ENCODE assay signal across 8 cellular contexts in genomic region chr2:58427572-58428285, GRCh38.
DNase-seq lines count a peak whose midpoint lies in the region; ATAC-seq and TF ChIP-seq lines count a peak whose summit lies in the region.

No MANE protein-coding gene starts in this region.

- no peaks in the 10 kb centered on the region for H4K20me1 ChIP-seq in GM23338 (replicated peaks; ENCODE audit: insufficient read depth)

- H3K27ac ChIP-seq in GM23338 (ENCODE audit: low read depth) (peak overlapping the region; percentile 100), RWPE2 (ENCODE audit: poor library complexity, severe bottlenecking) (no peak overlapping the region), muscle layer of duodenum (ENCODE audit: low read length) (no peak overlapping the region)

- H3K4me1 ChIP-seq in GM23338 (ENCODE audit: insufficient read depth) (peaks cover 19% of the 10 kb centered on the region), RWPE2 (ENCODE audit: insufficient read depth, poor library complexity, severe bottlenecking) (no peaks in the 10 kb centered on the region), muscle layer of duodenum (ENCODE audit: control insufficient read depth in 1 of 2, insufficient read depth in 2 of 2, low read length in 2 of 2) (peaks cover 0 to 19% of the 10 kb centered on the region in 2 donors)

- no peaks in the 10 kb centered on the region for H3K27me3 ChIP-seq in GM23338 (ENCODE audit: insufficient read depth)
- peaks cover 26% of the 10 kb centered on the region for H3K27me3 ChIP-seq in RWPE2 (ENCODE audit: insufficient read depth, poor library complexity, severe bottlenecking)
- no peaks in the 10 kb centered on the region for H3K27me3 ChIP-seq in muscle layer of duodenum (ENCODE audit: low read depth, low read length)

- ATAC-seq in GM23338, result peak; percentile 13
- peak; percentile 50; the same call in 2 of the 3 replicates for ATAC-seq in RWPE2 (ENCODE audit: low read depth)
- no peak for ATAC-seq in HG03175 (IDR thresholded peaks at IDR 0.05; ENCODE audit: unreplicated experiment)

- H3K9me3 Mint-ChIP-seq in CD14-positive monocyte (peaks cover 0 to 4% (median 0%) of the 10 kb centered on the region in 7 donors), GM23338 (no peaks in the 10 kb centered on the region), endothelial cell (ENCODE audit: unreplicated experiment) (no peaks in the 10 kb centered on the region)

- H3K4me3 ChIP-seq in GM23338, result peak overlapping the region; percentile 82
- peak overlapping the region; percentile 36 for H3K4me3 ChIP-seq in RWPE2 (ENCODE audit: severe bottlenecking)
- H3K4me3 ChIP-seq in muscle layer of duodenum (ENCODE audit: low read depth in 1 of 2, low read length in 2 of 2), result peak overlapping the region; percentile 62 to 81

- no peaks in the 10 kb centered on the region for H3K36me3 ChIP-seq in GM23338 (ENCODE audit: insufficient read depth)
- H3K36me3 ChIP-seq in RWPE2 (ENCODE audit: low read depth), result no peaks in the 10 kb centered on the region
- no peaks in the 10 kb centered on the region for H3K36me3 ChIP-seq in muscle layer of duodenum (ENCODE audit: control insufficient read depth in 1 of 2, insufficient read depth in 2 of 2, low read length in 2 of 2)

- H3K36me3 Mint-ChIP-seq in CD14-positive monocyte, result no peaks in the 10 kb centered on the region
- H3K36me3 Mint-ChIP-seq in GM23338 (ENCODE audit: low read depth), result peaks cover 7% of the 10 kb centered on the region; the same call in 1 of the 3 replicates
- no peaks in the 10 kb centered on the region for H3K36me3 Mint-ChIP-seq in endothelial cell (ENCODE audit: low read depth, unreplicated experiment)

- H3K27me3 Mint-ChIP-seq in CD14-positive monocyte (ENCODE audit: low read depth in 3 of 3) (peaks cover 22 to 27% (median 27%) of the 10 kb centered on the region in 3 donors), GM23338 (ENCODE audit: insufficient read depth, low read depth, poor library complexity) (peaks cover 11% of the 10 kb centered on the region), endothelial cell (ENCODE audit: unreplicated experiment) (peaks cover 3% of the 10 kb centered on the region)

- H3K4me1 Mint-ChIP-seq in CD14-positive monocyte (peaks cover 12% of the 10 kb centered on the region), GM23338 (peaks cover 28% of the 10 kb centered on the region), endothelial cell (ENCODE audit: unreplicated experiment) (peaks cover 6% of the 10 kb centered on the region)

- peaks cover 6% of the 10 kb centered on the region for H3K79me2 ChIP-seq in GM23338 (replicated peaks; ENCODE audit: insufficient read depth)

- DNase-seq in CD14-positive monocyte (ENCODE audit: low spot score), result no peak
- DNase-seq in GM23338 (ENCODE audit: low spot score), result peak; percentile 69
- DNase-seq in RWPE2 (ENCODE audit: low spot score), result no peak
- peak; percentile 53 for DNase-seq in endothelial cell (ENCODE audit: low spot score)
- DNase-seq in cerebellar nuclear complex (lab: John Stamatoyannopoulos, UW), result no peak
- DNase-seq in cerebellar cortex (ENCODE audit: low spot score), result no peak

- no peaks in the 10 kb centered on the region for H3K9me2 ChIP-seq in GM23338 (ENCODE audit: insufficient read depth)

- intact Hi-C loops in CD14-positive monocyte (cut with micrococcal nuclease), result no loop called here

- TF ChIP-seq CTCF in CD14-positive monocyte (IDR thresholded peaks at IDR 0.05) (no peak), GM23338 (conservative IDR thresholded peaks at IDR 0.05; ENCODE audit: low read depth in 2 of 2) (no peak), RWPE2 (IDR thresholded peaks at IDR 0.05; ENCODE audit: poor library complexity, severe bottlenecking) (no peak), endothelial cell (IDR thresholded peaks at IDR 0.05; ENCODE audit: unreplicated experiment) (no peak)

- H3K27ac Mint-ChIP-seq in CD14-positive monocyte (no peak overlapping the region), GM23338 (peak overlapping the region; percentile 99), endothelial cell (ENCODE audit: unreplicated experiment) (peak overlapping the region; percentile 93)

- H3K4me3 Mint-ChIP-seq in CD14-positive monocyte (peak overlapping the region; percentile 76 to 92), GM23338 (peak overlapping the region; percentile 93), endothelial cell (ENCODE audit: unreplicated experiment) (peak overlapping the region; percentile 95)

- H3K9me3 ChIP-seq in RWPE2 (ENCODE audit: severe bottlenecking), result no peaks in the 10 kb centered on the region
- H3K9me3 ChIP-seq in muscle layer of duodenum (ENCODE audit: control insufficient read depth in 1 of 2, low read length in 2 of 2), result no peaks in the 10 kb centered on the region

- peak overlapping the region; percentile 82 for H3K4me2 ChIP-seq in GM23338

- H3F3A ChIP-seq in GM23338 (replicated peaks; ENCODE audit: low read depth), result 0 out of 2 replicates have a peak, but pooled peaks cover 3% of the 10 kb centered on the region

- H2AFZ ChIP-seq in GM23338, result no peak overlapping the region; the same call in 1 of the 2 replicates

TF ChIP-seq in GM23338, 12 proteins besides CTCF, POLR2A, EP300 and RAD21:
- no peak for TF ChIP-seq EZH2 (IDR thresholded peaks at IDR 0.05; ENCODE audit: low read depth, unreplicated experiment)
- peak; percentile 28; the same call in 1 of the 2 replicates for TF ChIP-seq POLR2AphosphoS5 (IDR thresholded peaks at IDR 0.05; ENCODE audit: low read depth)
- TF ChIP-seq NANOG (IDR thresholded peaks at IDR 0.05; ENCODE audit: borderline replicate concordance), result no peak
- no peak for TF ChIP-seq EZH2phosphoT487 (IDR thresholded peaks at IDR 0.05; ENCODE audit: unreplicated experiment)
TF ChIP-seq in GM23338: peak in this region for 1.

Comparison
In these comparisons a context has a peak if more than half of its experiments do, and no peak if none do; other contexts are left out.
1. DNase-seq: peak in GM23338 (single experiment) and endothelial cell (single experiment); none in CD14-positive monocyte (single experiment), RWPE2 (single experiment), cerebellar nuclear complex (0 of 2) and cerebellar cortex (single experiment).
2. H3K27ac Mint-ChIP-seq: peak in GM23338 (single experiment) and endothelial cell (single experiment); none in CD14-positive monocyte (0 of 7).
3. Peak in every context shown above with its lines, with median percentiles within 50 percentile points of each other: H3K4me3 Mint-ChIP-seq and H3K4me3 ChIP-seq.